ENCODE assay signal across 8 cellular contexts in the genomic region with DNA sequence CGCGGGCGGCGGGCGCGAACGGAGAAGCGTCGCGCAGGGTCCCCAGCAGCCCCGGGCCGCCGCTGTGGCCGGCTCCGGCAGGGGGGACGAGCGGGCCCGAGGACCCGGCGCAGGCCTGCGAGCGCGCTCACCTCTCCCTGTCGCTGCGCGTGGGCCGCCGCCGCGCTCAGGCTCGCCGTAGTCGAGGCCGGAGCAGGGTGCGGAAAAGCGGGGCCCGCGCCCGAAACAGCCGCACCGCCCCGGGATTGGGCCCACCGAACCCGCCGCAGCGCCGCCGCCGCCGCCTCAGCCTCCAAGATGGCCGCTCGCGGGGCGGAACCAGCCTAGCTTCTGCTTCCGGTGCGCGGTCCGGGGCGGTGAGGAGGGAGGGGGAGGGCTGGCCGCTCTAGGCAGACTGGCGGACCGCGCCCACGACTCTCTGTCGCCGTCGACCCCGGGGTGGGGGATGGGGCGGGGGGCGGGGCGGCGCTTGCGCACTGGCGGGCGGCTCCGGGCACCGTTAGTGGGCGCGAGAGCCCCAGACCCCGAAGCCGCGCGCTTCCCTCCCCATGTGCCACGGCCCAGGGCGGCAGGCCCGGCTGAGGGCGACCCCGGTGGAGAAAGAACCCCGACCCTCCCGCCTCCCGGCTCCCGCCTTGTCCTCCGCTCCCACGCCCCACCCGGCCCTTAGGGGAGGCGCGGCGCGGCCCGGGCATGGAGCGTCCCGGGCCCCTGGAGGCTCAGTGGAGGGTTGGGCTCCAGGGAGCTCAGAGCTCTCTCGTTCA. TPM values are rescaled to one million over a fixed set of nuclear protein-coding genes. Genes with fewer than 3 reads are reported as not detected.
DNase-seq lines count a peak whose midpoint lies in the region; ATAC-seq and TF ChIP-seq lines count a peak whose summit lies in the region.

A gene (minus strand): TSS at position 320 of the 764 bp plus-strand sequence. CDS start 5,862 bp downstream, outside the sequence.

- H3K27me3 ChIP-seq in liver (ENCODE audit: control insufficient read depth in 4 of 4, insufficient read depth in 4 of 4, low read length in 3 of 4): no peaks in the 10 kb centered on the region

- no peak for TF ChIP-seq RAD21 in liver (IDR thresholded peaks at IDR 0.05)

- H3K27ac ChIP-seq in liver (ENCODE audit: low read depth in 1 of 2, low read length in 2 of 2): peak within 1 kb of the TSS; percentile 23 to 69

- peaks cover 0 to 2% (median under 1%) of the 10 kb centered on the region in 4 donors for H3K36me3 ChIP-seq in liver (ENCODE audit: control insufficient read depth in 4 of 4, insufficient read depth in 3 of 4, low read depth in 1 of 4, low read length in 3 of 4)

- H3K9ac ChIP-seq in liver (ENCODE audit: low read depth in 1 of 2, low read length in 2 of 2): peak within 1 kb of the TSS; percentile 43 to 81

- DNase-seq in AG09309 (ENCODE audit: low read depth): peak; percentile 70
- peak; percentile 43 for DNase-seq in NCI-H774 (lab: John Stamatoyannopoulos, UW)
- peak; percentile 91 to 92 for DNase-seq in activated CD4-positive, alpha-beta T cell treated with anti-CD3 and anti-CD28 coated beads, Interleukin-2, amount 50 U/mL, for 4 hours
- DNase-seq in dermis blood vessel endothelial cell: peak; percentile 96
- peak; percentile 92 for DNase-seq in stimulated activated CD4-positive, alpha-beta T cell treated with anti-CD3 and anti-CD28 coated beads, Interleukin-4, amount 100 ng/mL, for 1 hour

- H3K4me1 ChIP-seq in liver (ENCODE audit: control insufficient read depth in 4 of 4, insufficient read depth in 4 of 4, low read length in 3 of 4): peaks cover 13 to 39% (median 32%) of the 10 kb centered on the region in 4 donors

- TF ChIP-seq CTCF in AG09309 (IDR thresholded peaks at IDR 0.05; ENCODE audit: control insufficient read depth, insufficient read depth, low read depth, low read length, missing control alignments) (no peak), liver (IDR thresholded peaks at IDR 0.05; ENCODE audit: low read depth, low read length, missing input control) (no peak)

- peak within 1 kb of the TSS; percentile 83 for H3K4me3 ChIP-seq in AG09309 (ENCODE audit: control insufficient read depth, low read depth, low read length)
- H3K4me3 ChIP-seq in liver (ENCODE audit: low read depth in 1 of 3, low read length in 3 of 3): peak within 1 kb of the TSS; percentile 89 to 95 (median 94)

- under 1% methylated on average over 103 of the region's 103 CpGs for WGBS in liver

- ATAC-seq in GM19035 (IDR thresholded peaks at IDR 0.05; ENCODE audit: unreplicated experiment): peak; percentile 79
- ATAC-seq in HG03439 (IDR thresholded peaks at IDR 0.05; ENCODE audit: unreplicated experiment): peak; percentile 70

- H3K9me3 ChIP-seq in liver (ENCODE audit: control insufficient read depth in 4 of 4, low read length in 3 of 4): no peaks in the 10 kb centered on the region

TF ChIP-seq in liver, 16 proteins besides CTCF, POLR2A, EP300 and RAD21:
- peak; percentile 95 for TF ChIP-seq YY1 (IDR thresholded peaks at IDR 0.05)
- TF ChIP-seq GABPA (IDR thresholded peaks at IDR 0.05 in 1 of 2, conservative IDR thresholded peaks at IDR 0.05 in 1 of 2): peak in 1 of 2 donors; percentile 88
- no peak for TF ChIP-seq HNF4G (IDR thresholded peaks at IDR 0.05)
TF ChIP-seq in liver: peak in this region for 2.

RNA-seq across cellular contexts. Expression of the gene that starts here (rescaled TPM):
- total RNA-seq in dermis blood vessel endothelial cell: 57.3 and 62.1 TPM in 2 replicates
- 10 to 100 TPM; 25.2 to 30.4 TPM for total RNA-seq in liver
- 10 to 100 TPM; 21.0 to 26.3 TPM for polyA plus RNA-seq in liver

Comparison
In these comparisons a context has a peak if more than half of its experiments do, and no peak if none do; other contexts are left out.
1. Peak in every context shown above with its lines: DNase-seq, ATAC-seq, H3K4me3 ChIP-seq and H3K27ac ChIP-seq.
2. DNase-seq: peak in every context shown above with its lines; median percentile 96 in dermis blood vessel endothelial cell; 92 in stimulated activated CD4-positive, alpha-beta T cell treated with anti-CD3 and anti-CD28 coated beads, Interleukin-4, amount 100 ng/mL, for 1 hour; 92 in activated CD4-positive, alpha-beta T cell treated with anti-CD3 and anti-CD28 coated beads, Interleukin-2, amount 50 U/mL, for 4 hours; 70 in AG09309; 43 in NCI-H774.